Comparison of ENCODE assay signal across 26 cellular contexts in genomic region chr15:86062646-86063193, GRCh38. TPM values are rescaled to one million over a fixed set of nuclear protein-coding genes. Genes with fewer than 3 reads are reported as not detected.
DNase-seq lines count a peak whose midpoint lies in the region; ATAC-seq and TF ChIP-seq lines count a peak whose summit lies in the region.
"Had no signal": no experiment of that assay in that cellular context is flagged by ENCODE, and none has a peak within 500 bp of the region (broad histone marks: within the 10 kb centered on the region; RNA-seq: fewer than 3 reads in every experiment).

No MANE protein-coding gene starts in this region.

- peaks cover 3% of the 10 kb centered on the region for H3K9me3 Mint-ChIP-seq in neural progenitor cell
- peaks cover 6% of the 10 kb centered on the region for H3K9me3 Mint-ChIP-seq in stimulated activated memory B cell treated with anti-CD40 and anti-IgM and Interleukin-4, amounts not matched to agents 10 μg/mL and 1 μg/mL and 100 μg/mL, for 72 hours

- no peaks in the 10 kb centered on the region for H3K79me2 ChIP-seq in neural progenitor cell (ENCODE audit: low read depth)

- H3K4me1 ChIP-seq in neural progenitor cell (peaks cover 41% of the 10 kb centered on the region), stomach (no peaks in the 10 kb centered on the region)
- H3K4me1 ChIP-seq: HAP-1, SJCRH30 had no signal

- H3K4me3 ChIP-seq in WERI-Rb-1 (ENCODE audit: low read depth, low read length) = peak overlapping the region; percentile 17
- no peak overlapping the region for H3K4me3 ChIP-seq in neural progenitor cell
- no peak overlapping the region for H3K4me3 ChIP-seq in stomach
- H3K4me3 ChIP-seq: HAP-1, SJCRH30 had no signal

- intact Hi-C loops in stomach (cut with DNase I; ENCODE audit: low total_unique reads) = no loop called here

- TF ChIP-seq POLR2A in stomach (IDR thresholded peaks at IDR 0.05) = no peak

- H3K36me3 ChIP-seq in WERI-Rb-1 (no peaks in the 10 kb centered on the region), neural progenitor cell (no peaks in the 10 kb centered on the region), stomach (no peaks in the 10 kb centered on the region)
- H3K36me3 ChIP-seq: HAP-1, SJCRH30 had no signal

- no peaks in the 10 kb centered on the region for H3K9me3 ChIP-seq in WERI-Rb-1 (ENCODE audit: severe bottlenecking)
- H3K9me3 ChIP-seq in neural progenitor cell (ENCODE audit: low read depth) = no peaks in the 10 kb centered on the region
- H3K9me3 ChIP-seq in stomach = no peaks in the 10 kb centered on the region
- H3K9me3 ChIP-seq: HAP-1, SJCRH30 had no signal

- H3K27ac Mint-ChIP-seq in neural progenitor cell = peak overlapping the region; percentile 93
- H3K27ac Mint-ChIP-seq in stimulated activated memory B cell treated with anti-CD40 and anti-IgM and Interleukin-4, amounts not matched to agents 10 μg/mL and 1 μg/mL and 100 μg/mL, for 72 hours = no peak overlapping the region
- H3K27ac Mint-ChIP-seq: CD14-positive monocyte, T-cell had no signal

- no peak for TF ChIP-seq CTCF in WERI-Rb-1 (IDR thresholded peaks at IDR 0.05; ENCODE audit: low read depth, low read length)
- no peak for TF ChIP-seq CTCF in neural progenitor cell (IDR thresholded peaks at IDR 0.05)
- TF ChIP-seq CTCF in stomach (IDR thresholded peaks at IDR 0.05) = no peak

- H3K27me3 Mint-ChIP-seq in neural progenitor cell (ENCODE audit: insufficient read depth, low read depth) = peaks cover 2% of the 10 kb centered on the region
- H3K27me3 Mint-ChIP-seq in stimulated activated memory B cell treated with anti-CD40 and anti-IgM and Interleukin-4, amounts not matched to agents 10 μg/mL and 1 μg/mL and 100 μg/mL, for 72 hours = no peaks in the 10 kb centered on the region

- H3K4me1 Mint-ChIP-seq in neural progenitor cell = peaks cover 34% of the 10 kb centered on the region
- no peaks in the 10 kb centered on the region for H3K4me1 Mint-ChIP-seq in stimulated activated memory B cell treated with anti-CD40 and anti-IgM and Interleukin-4, amounts not matched to agents 10 μg/mL and 1 μg/mL and 100 μg/mL, for 72 hours
- H3K4me1 Mint-ChIP-seq: CD14-positive monocyte, T-cell had no signal

- H3K4me3 Mint-ChIP-seq in neural progenitor cell = no peak overlapping the region
- H3K4me3 Mint-ChIP-seq in stimulated activated memory B cell treated with anti-CD40 and anti-IgM and Interleukin-4, amounts not matched to agents 10 μg/mL and 1 μg/mL and 100 μg/mL, for 72 hours = no peak overlapping the region
- H3K4me3 Mint-ChIP-seq: CD14-positive monocyte, T-cell had no signal

- DNase-seq in NCI-H748 (lab: John Stamatoyannopoulos, UW; ENCODE audit: unreplicated experiment) (peak; percentile 16), NCI-H748 treated with DMSO at 0.1 percent for 48 hours (lab: John Stamatoyannopoulos, UW) (no peak), WERI-Rb-1 (no peak), neural progenitor cell (ENCODE audit: low spot score) (no peak), islet precursor cell (no peak), stomach (no peak)
- DNase-seq in stimulated activated CD4-positive, alpha-beta T cell treated with anti-CD3 and anti-CD28 coated beads, Interleukin-4, amount 100 ng/mL, for 4 hours = no peak
- DNase-seq: AML-193; DMS53; EL; GF-D8; MM.1S; NCI-H1048; NCI-H1694 treated with DMSO at 0.1 percent for 48 hours; NCI-H2081 treated with DMSO at 0.1 percent for 48 hours; NCI-H2171 treated with DMSO at 0.1 percent for 48 hours; NCI-H446; NCI-H526 treated with DMSO at 0.1 percent for 48 hours; NK-92 treated with Interleukin-12 subunit alpha and Interleukin-12 subunit beta, amount 100 ng/mL, for 24 hours; SJCRH30; T-cell had no signal

- no peak overlapping the region for H3K27ac ChIP-seq in WERI-Rb-1
- H3K27ac ChIP-seq in neural progenitor cell = peak overlapping the region; percentile 98
- H3K27ac ChIP-seq in stomach = no peak overlapping the region
- H3K27ac ChIP-seq: SJCRH30 had no signal

- WGBS in stomach, 5 donors = 69 to 76% (median 72%) methylated on average over 9 of the region's 9 CpGs

- H3F3A ChIP-seq in neural progenitor cell (ENCODE audit: low read depth) = peaks cover 38% of the 10 kb centered on the region

- no peaks in the 10 kb centered on the region for H4K20me1 ChIP-seq in neural progenitor cell (ENCODE audit: low read depth)

- H3K36me3 Mint-ChIP-seq in neural progenitor cell = no peaks in the 10 kb centered on the region
- no peaks in the 10 kb centered on the region for H3K36me3 Mint-ChIP-seq in stimulated activated memory B cell treated with anti-CD40 and anti-IgM and Interleukin-4, amounts not matched to agents 10 μg/mL and 1 μg/mL and 100 μg/mL, for 72 hours
- H3K36me3 Mint-ChIP-seq: CD14-positive monocyte, T-cell had no signal

- ATAC-seq in stimulated activated memory B cell treated with anti-CD40 and anti-IgM and Interleukin-4, amounts not matched to agents 10 μg/mL and 1 μg/mL and 100 μg/mL, for 72 hours = no peak
- ATAC-seq: T-cell had no signal

- no peak overlapping the region for H3K9ac ChIP-seq in neural progenitor cell

- H3K27me3 ChIP-seq in WERI-Rb-1 (ENCODE audit: insufficient read depth, low read depth, severe bottlenecking) (no peaks in the 10 kb centered on the region), neural progenitor cell (no peaks in the 10 kb centered on the region), stomach (peaks cover 0 to 11% (median 0%) of the 10 kb centered on the region in 3 donors)

- no peak for TF ChIP-seq EP300 in stomach (IDR thresholded peaks at IDR 0.05)

- no peak overlapping the region for H2AFZ ChIP-seq in neural progenitor cell (replicated peaks)

- H3K4me2 ChIP-seq in neural progenitor cell = peak overlapping the region; percentile 62

RNA-seq across cellular contexts. Expression of gene AGBL1, which starts 17.0 kb away (rescaled TPM):
- total RNA-seq in neural progenitor cell (ENCODE audit: low replicate concordance) (5.5 and 6.2 TPM in 2 replicates), stomach (under 1 TPM in 2 of 5 donors, not detected in 3; under 0.01 to 0.18 TPM)
- polyA plus RNA-seq in stomach = not detected
- total RNA-seq: A172, SJCRH30, T-cell had no signal
- polyA plus RNA-seq: AG04450, CD14-positive monocyte had no signal
